Comparison of ENCODE assay signal across 8 cellular contexts in the genomic region with DNA sequence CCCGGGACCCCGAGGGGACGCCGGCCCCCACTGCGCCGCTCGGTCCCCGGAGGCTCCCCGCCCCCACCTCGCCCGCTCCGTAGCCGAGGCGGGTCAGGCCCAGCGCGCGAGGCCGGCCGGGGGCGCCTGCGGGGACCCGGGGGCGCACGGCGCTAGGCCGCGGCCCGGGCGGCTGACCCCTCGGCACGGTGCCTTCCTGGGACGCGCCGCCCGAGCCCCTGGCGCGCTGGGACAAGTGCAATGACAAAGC. TPM values are rescaled to one million over a fixed set of nuclear protein-coding genes. Genes with fewer than 3 reads are reported as not detected.
DNase-seq lines count a peak whose midpoint lies in the region; ATAC-seq lines count a peak whose summit lies in the region.

No MANE protein-coding gene starts in this region.

- CTCF ChIA-PET in CD4-positive, alpha-beta memory T cell (lab: Charles Lee; ENCODE audit: partially characterized antibody), result no interaction called here
- CTCF ChIA-PET in activated naive CD4-positive, alpha-beta T cell treated with anti-CD3 and anti-CD28 coated beads, Interleukin-2, amount 10 ng/mL, durations not matched to agents 7 days and 5 days (lab: Charles Lee), result no interaction called here

- peak in 1 of 5 donors; percentile 9 for DNase-seq in CD4-positive, alpha-beta memory T cell
- DNase-seq in caudate nucleus (lab: John Stamatoyannopoulos, UW), result peak in 1 of 61 donors; percentile 57
- no peak for DNase-seq in D341Med (ENCODE audit: low spot score)
- DNase-seq in activated naive CD4-positive, alpha-beta T cell treated with anti-CD3 and anti-CD28 coated beads, Interleukin-2, amount 10 ng/mL, durations not matched to agents 7 days and 5 days, result no peak
- DNase-seq in Ammon's horn (ENCODE audit: low spot score), result no peak
- DNase-seq in G401 (ENCODE audit: low spot score), result no peak

- H3K36me3 Mint-ChIP-seq in CD4-positive, alpha-beta memory T cell, result peaks cover 4 to 50% of the 10 kb centered on the region in 2 donors
- H3K36me3 Mint-ChIP-seq in activated naive CD4-positive, alpha-beta T cell treated with anti-CD3 and anti-CD28 coated beads, Interleukin-2, amount 10 ng/mL, durations not matched to agents 7 days and 5 days, result peaks cover 54% of the 10 kb centered on the region

- in situ Hi-C loops in G401 (cut with HindIII; ENCODE audit: low sequenced_read_pairs), result no loop called here

- no peaks in the 10 kb centered on the region for H3K9me3 Mint-ChIP-seq in CD4-positive, alpha-beta memory T cell
- no peaks in the 10 kb centered on the region for H3K9me3 Mint-ChIP-seq in activated naive CD4-positive, alpha-beta T cell treated with anti-CD3 and anti-CD28 coated beads, Interleukin-2, amount 10 ng/mL, durations not matched to agents 7 days and 5 days

- POLR2A ChIA-PET in CD4-positive, alpha-beta memory T cell (lab: Charles Lee; ENCODE audit: partially characterized antibody), result interaction anchor here (0.8 to 5.2 kb wide), 7 partner anchors 11 to 206 kb away, joined by 3 to 142 read pairs (median 33); a partner anchor contains a TSS

- peak; percentile 6 for ATAC-seq in HG03064 (IDR thresholded peaks at IDR 0.05; ENCODE audit: low read depth, unreplicated experiment)

- no peaks in the 10 kb centered on the region for H3K36me3 ChIP-seq in CD4-positive, alpha-beta memory T cell (ENCODE audit: insufficient read depth, low read length)
- no peaks in the 10 kb centered on the region for H3K36me3 ChIP-seq in muscle layer of colon (ENCODE audit: insufficient read depth, low read length)

- H3K27ac Mint-ChIP-seq in CD4-positive, alpha-beta memory T cell, result no peak overlapping the region
- no peak overlapping the region for H3K27ac Mint-ChIP-seq in activated naive CD4-positive, alpha-beta T cell treated with anti-CD3 and anti-CD28 coated beads, Interleukin-2, amount 10 ng/mL, durations not matched to agents 7 days and 5 days

- no peak overlapping the region for H3K4me3 Mint-ChIP-seq in CD4-positive, alpha-beta memory T cell
- H3K4me3 Mint-ChIP-seq in activated naive CD4-positive, alpha-beta T cell treated with anti-CD3 and anti-CD28 coated beads, Interleukin-2, amount 10 ng/mL, durations not matched to agents 7 days and 5 days, result no peak overlapping the region

- no peaks in the 10 kb centered on the region for H3K27me3 ChIP-seq in CD4-positive, alpha-beta memory T cell (ENCODE audit: insufficient read depth, low read length)
- no peaks in the 10 kb centered on the region for H3K27me3 ChIP-seq in muscle layer of colon (ENCODE audit: control insufficient read depth in 1 of 2, insufficient read depth in 2 of 2, low read length in 2 of 2)

- H3K9ac ChIP-seq in muscle layer of colon (ENCODE audit: low read length), result no peak overlapping the region

- H3K9me3 ChIP-seq in CD4-positive, alpha-beta memory T cell (ENCODE audit: control insufficient read depth in 1 of 2, low read length in 2 of 2), result no peaks in the 10 kb centered on the region
- H3K9me3 ChIP-seq in muscle layer of colon (ENCODE audit: low read length), result no peaks in the 10 kb centered on the region

- peaks cover 42 to 84% (median 58%) of the 10 kb centered on the region in 4 donors for H3K4me1 Mint-ChIP-seq in CD4-positive, alpha-beta memory T cell
- H3K4me1 Mint-ChIP-seq in activated naive CD4-positive, alpha-beta T cell treated with anti-CD3 and anti-CD28 coated beads, Interleukin-2, amount 10 ng/mL, durations not matched to agents 7 days and 5 days, result peaks cover 60% of the 10 kb centered on the region

- peak overlapping the region; percentile 99 for H3K27ac ChIP-seq in CD4-positive, alpha-beta memory T cell (ENCODE audit: low read depth, low read length)
- H3K27ac ChIP-seq in caudate nucleus (ENCODE audit: low read depth, low read length) (peak overlapping the region; percentile 67), muscle layer of colon (ENCODE audit: low read depth, low read length) (no peak overlapping the region)

- H3K4me1 ChIP-seq in CD4-positive, alpha-beta memory T cell (ENCODE audit: insufficient read depth, low read length), result peaks cover 70% of the 10 kb centered on the region
- peaks cover 47% of the 10 kb centered on the region for H3K4me1 ChIP-seq in muscle layer of colon (ENCODE audit: insufficient read depth, low read length)

- intact Hi-C loops in CD4-positive, alpha-beta memory T cell (cut with micrococcal nuclease), result loop anchor here (5.0 kb wide), 4 partner anchors 191 to 1031 kb away; a partner anchor contains a TSS

- no peaks in the 10 kb centered on the region for H3K27me3 Mint-ChIP-seq in CD4-positive, alpha-beta memory T cell
- no peaks in the 10 kb centered on the region for H3K27me3 Mint-ChIP-seq in activated naive CD4-positive, alpha-beta T cell treated with anti-CD3 and anti-CD28 coated beads, Interleukin-2, amount 10 ng/mL, durations not matched to agents 7 days and 5 days

- peak overlapping the region in 1 of 2 donors; percentile 42 for H3K4me3 ChIP-seq in CD4-positive, alpha-beta memory T cell (ENCODE audit: low read length in 2 of 2)
- H3K4me3 ChIP-seq in muscle layer of colon (ENCODE audit: low read depth in 1 of 2, low read length in 2 of 2), result peak overlapping the region; percentile 53 to 71

RNA-seq across cellular contexts. Expression of a gene that starts 1.2 kb away (rescaled TPM):
- 10 to 100 TPM; 66.7 to 70.4 TPM for total RNA-seq in CD4-positive, alpha-beta memory T cell
- 10 to 100 TPM; 72.6 to 87.2 TPM for polyA plus RNA-seq in CD4-positive, alpha-beta memory T cell
- total RNA-seq in G401 (2014; rRNA removed; shearing (Covaris generic)), result 6.5 and 8.4 TPM in 2 replicates
